Comparison of ENCODE assay signal across 1 cellular context in genomic region chr3:136728918-136729317, GRCh38.
TF ChIP-seq lines count a peak whose summit lies in the region.

No MANE protein-coding gene starts in this region.

TF ChIP-seq in HepG2, 621 proteins besides CTCF, POLR2A, EP300 and RAD21:
- no peak for TF ChIP-seq GTF3A (CRISPR knock-in tag; conservative IDR thresholded peaks at IDR 0.05)
- no peak for TF ChIP-seq ZXDC (CRISPR knock-in tag; IDR thresholded peaks at IDR 0.05)
- no peak for TF ChIP-seq ZFAT (CRISPR knock-in tag; conservative IDR thresholded peaks at IDR 0.05)
- TF ChIP-seq SCMH1 (CRISPR knock-in tag; IDR thresholded peaks at IDR 0.05; ENCODE audit: borderline replicate concordance), result no peak
- TF ChIP-seq NCOA1 (CRISPR knock-in tag; IDR thresholded peaks at IDR 0.05), result no peak
TF ChIP-seq in HepG2: peak in this region for 0.
